ENCODE assay signal across 15 cellular contexts in the genomic region with DNA sequence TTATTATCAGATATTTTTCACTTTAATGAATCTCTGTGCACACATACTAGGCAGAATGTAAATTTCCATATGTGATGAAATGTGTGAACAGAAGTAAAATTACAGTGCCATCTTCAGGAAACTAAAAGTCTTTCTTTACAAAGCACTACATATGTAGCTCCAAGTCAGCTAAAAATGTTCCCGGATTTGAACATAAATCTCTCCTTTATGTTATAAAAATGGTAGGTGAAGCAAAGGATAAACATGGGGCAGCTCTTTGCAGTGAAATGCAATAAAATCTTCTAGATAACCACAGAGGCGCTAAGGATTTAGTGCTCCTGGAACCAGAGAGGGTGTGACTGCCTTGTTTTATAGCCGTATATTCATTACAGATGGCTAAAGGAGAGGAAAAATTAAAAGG.
DNase-seq lines count a peak whose midpoint lies in the region; ATAC-seq and TF ChIP-seq lines count a peak whose summit lies in the region.
"Had no signal": no experiment of that assay in that cellular context is flagged by ENCODE, and none has a peak within 500 bp of the region (broad histone marks: within the 10 kb centered on the region; RNA-seq: fewer than 3 reads in every experiment).

No MANE protein-coding gene starts in this region.

- H3K27me3 ChIP-seq in breast epithelium (no peaks in the 10 kb centered on the region), RWPE2 (ENCODE audit: insufficient read depth, poor library complexity, severe bottlenecking) (no peaks in the 10 kb centered on the region)
- H3K27me3 ChIP-seq: tibial nerve had no signal

- no peaks in the 10 kb centered on the region for H3K36me3 Mint-ChIP-seq in MCF 10A (ENCODE audit: insufficient read depth, unreplicated experiment)
- H3K36me3 Mint-ChIP-seq: activated naive CD8-positive, alpha-beta T cell had no signal

- H3K27ac ChIP-seq in breast epithelium (no peak overlapping the region), RWPE2 (ENCODE audit: poor library complexity, severe bottlenecking) (no peak overlapping the region)
- H3K27ac ChIP-seq: tibial nerve, WERI-Rb-1 had no signal

- intact Hi-C loops in MCF 10A (cut with micrococcal nuclease) = loop anchor here (1.0 kb wide), 2 partner anchors 199 to 220 kb away; no protein-coding TSS in a partner anchor
- intact Hi-C loops in breast epithelium (cut with DNase I; ENCODE audit: low total_unique reads) = loop anchor here (5.0 kb wide), 1 partner anchor 558 kb away; no protein-coding TSS in a partner anchor
- intact Hi-C loops in left ventricle myocardium superior (cut with micrococcal nuclease) = no loop called here

- H3K9me3 Mint-ChIP-seq in MCF 10A (ENCODE audit: unreplicated experiment) = no peaks in the 10 kb centered on the region

- peak; percentile 8 for DNase-seq in MCF 10A (ENCODE audit: unreplicated experiment)
- no peak for DNase-seq in breast epithelium (ENCODE audit: low spot score in 2 of 2)
- DNase-seq in RWPE2 (ENCODE audit: low spot score) = no peak
- DNase-seq in inferior parietal cortex (ENCODE audit: extremely low spot score) = peak; percentile 48
- DNase-seq in left ventricle myocardium superior = no peak
- DNase-seq in KG1 (lab: John Stamatoyannopoulos, UW) = no peak
- DNase-seq: activated CD8-positive, alpha-beta memory T cell treated with anti-CD3 and anti-CD28 coated beads, Interleukin-2, amount 50 U/mL, for 48 hours; Right ventricle myocardium superior; stimulated activated CD4-positive, alpha-beta T cell treated with anti-CD3 and anti-CD28 coated beads, Interleukin-15, amount 100 ng/mL, for 24 hours; WERI-Rb-1 had no signal

- CTCF ChIA-PET in MCF 10A (lab: Yijun Ruan, JAX) = interaction anchor here (0.5 to 16.0 kb wide), 29 partner anchors 9 to 1429 kb away, joined by 3 to 297 read pairs (median 3); no protein-coding TSS in a partner anchor

- TF ChIP-seq POLR2A in breast epithelium (IDR thresholded peaks at IDR 0.05) = no peak

- BruUV-seq in MCF 10A (replicated peaks; lab: Mats Ljungman, UMichigan) = no TSS peak

- TF ChIP-seq CTCF in MCF 10A (IDR thresholded peaks at IDR 0.05; ENCODE audit: unreplicated experiment) (no peak), breast epithelium (IDR thresholded peaks at IDR 0.05) (no peak), RWPE2 (IDR thresholded peaks at IDR 0.05; ENCODE audit: poor library complexity, severe bottlenecking) (peak; percentile 35)

- no peaks in the 10 kb centered on the region for H3K27me3 Mint-ChIP-seq in MCF 10A (ENCODE audit: insufficient read depth, unreplicated experiment)
- H3K27me3 Mint-ChIP-seq: activated naive CD8-positive, alpha-beta T cell had no signal

- no peaks in the 10 kb centered on the region for H3K4me1 ChIP-seq in breast epithelium
- H3K4me1 ChIP-seq in RWPE2 (ENCODE audit: insufficient read depth, poor library complexity, severe bottlenecking) = no peaks in the 10 kb centered on the region

- ATAC-seq in RWPE2 (ENCODE audit: low read depth) = 0 out of 3 replicates have a peak, but pooled peaks have one; percentile 36
- ATAC-seq in GM19035 (IDR thresholded peaks at IDR 0.05; ENCODE audit: unreplicated experiment) = no peak
- no peak for ATAC-seq in left ventricle myocardium superior
- no peak for ATAC-seq in GM21737 (IDR thresholded peaks at IDR 0.05; ENCODE audit: unreplicated experiment)
- ATAC-seq: esophagus mucosa had no signal

- H3K4me3 ChIP-seq in breast epithelium (no peak overlapping the region), RWPE2 (ENCODE audit: severe bottlenecking) (no peak overlapping the region)
- H3K4me3 ChIP-seq: tibial nerve had no signal

- no peaks in the 10 kb centered on the region for H3K36me3 ChIP-seq in breast epithelium
- no peaks in the 10 kb centered on the region for H3K36me3 ChIP-seq in RWPE2 (ENCODE audit: low read depth)
- H3K36me3 ChIP-seq: tibial nerve, WERI-Rb-1 had no signal

- no peak overlapping the region for H3K27ac Mint-ChIP-seq in MCF 10A (ENCODE audit: low read depth, unreplicated experiment)
- H3K27ac Mint-ChIP-seq: activated naive CD8-positive, alpha-beta T cell had no signal

- no peak overlapping the region for H3K4me3 Mint-ChIP-seq in MCF 10A (ENCODE audit: unreplicated experiment)
- H3K4me3 Mint-ChIP-seq: activated naive CD8-positive, alpha-beta T cell had no signal

- no peaks in the 10 kb centered on the region for H3K4me1 Mint-ChIP-seq in MCF 10A (ENCODE audit: insufficient read depth, unreplicated experiment)

- H3K9me3 ChIP-seq in breast epithelium (no peaks in the 10 kb centered on the region), RWPE2 (ENCODE audit: severe bottlenecking) (no peaks in the 10 kb centered on the region)
- H3K9me3 ChIP-seq: tibial nerve had no signal

- POLR2A ChIA-PET in MCF 10A (lab: Yijun Ruan, JAX) = interaction anchor here (1.1 kb wide), 1 partner anchor 221 kb away, joined by 6 read pairs; no protein-coding TSS in a partner anchor

Comparison
In these comparisons a context has a peak if more than half of its experiments do, and no peak if none do; other contexts are left out.
1. DNase-seq: peak in MCF 10A (single experiment) and inferior parietal cortex (single experiment); none in breast epithelium (0 of 2), RWPE2 (single experiment), left ventricle myocardium superior (single experiment) and KG1 (single experiment).